ENCODE assay signal across 8 cellular contexts in the genomic region with DNA sequence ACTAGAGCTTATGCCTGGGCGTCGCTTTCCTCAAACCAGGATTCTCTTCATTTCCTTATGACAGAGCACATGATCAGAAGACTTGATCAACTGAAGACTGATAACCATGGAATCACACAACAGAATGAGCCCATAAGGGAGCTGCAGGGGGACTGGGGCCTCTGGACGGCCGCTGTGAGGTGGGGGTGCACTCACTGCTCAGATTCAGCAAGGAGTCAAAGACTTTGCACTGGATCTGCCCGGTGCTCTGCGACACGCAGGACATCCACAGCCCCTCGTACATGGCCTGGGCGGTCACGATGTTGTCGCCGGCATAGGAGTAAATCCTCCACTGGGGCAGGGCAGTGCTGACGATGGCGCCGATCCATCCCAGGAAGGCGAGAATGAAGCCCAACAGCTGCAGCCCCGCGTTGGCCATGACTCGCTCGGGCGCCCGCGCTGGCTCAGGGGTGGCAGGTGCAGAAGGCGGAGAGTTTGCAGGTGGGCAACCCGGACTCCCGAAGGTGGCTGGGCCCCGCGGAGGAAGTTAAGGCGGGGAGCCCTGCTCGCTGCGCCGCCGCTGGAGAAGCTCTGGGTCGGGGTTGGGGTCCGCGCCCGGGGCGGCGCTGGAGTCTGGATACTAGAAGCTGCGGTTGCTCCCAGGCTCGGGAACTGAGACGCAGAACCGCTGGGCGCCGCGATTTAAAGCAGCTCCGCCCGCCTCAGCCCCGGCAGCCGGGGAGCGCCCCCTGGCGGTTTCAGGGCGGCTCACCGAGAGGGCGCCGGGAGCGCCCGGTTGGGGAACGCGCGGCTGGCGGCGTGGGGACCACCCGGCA. TPM values are rescaled to one million over a fixed set of nuclear protein-coding genes. Genes with fewer than 3 reads are reported as not detected.
DNase-seq lines count a peak whose midpoint lies in the region; ATAC-seq and TF ChIP-seq lines count a peak whose summit lies in the region.

A gene with protein sequence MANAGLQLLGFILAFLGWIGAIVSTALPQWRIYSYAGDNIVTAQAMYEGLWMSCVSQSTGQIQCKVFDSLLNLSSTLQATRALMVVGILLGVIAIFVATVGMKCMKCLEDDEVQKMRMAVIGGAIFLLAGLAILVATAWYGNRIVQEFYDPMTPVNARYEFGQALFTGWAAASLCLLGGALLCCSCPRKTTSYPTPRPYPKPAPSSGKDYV (minus strand): TSS at position 658 of the 815 bp plus-strand sequence. CDS start 240 bp downstream, at position 418.

- intact Hi-C loops in lower lobe of right lung (cut with DNase I), result loop anchor here (10.0 kb wide), 1 partner anchor 357 kb away; no protein-coding TSS in a partner anchor

- no peak within 1 kb of the TSS for H3K27ac ChIP-seq in effector memory CD4-positive, alpha-beta T cell (ENCODE audit: insufficient read depth, low read length, poor library complexity, severe bottlenecking)
- peak within 1 kb of the TSS; percentile 37 for H3K27ac ChIP-seq in lower lobe of right lung

- peak within 1 kb of the TSS; percentile 39 for H3K4me3 ChIP-seq in effector memory CD4-positive, alpha-beta T cell (ENCODE audit: insufficient read depth, low read depth, low read length, poor library complexity, severe bottlenecking)
- H3K4me3 ChIP-seq in lower lobe of right lung, result peak within 1 kb of the TSS; percentile 66

- TF ChIP-seq CTCF in lower lobe of right lung (IDR thresholded peaks at IDR 0.05), result peak; percentile 98

- no peaks in the 10 kb centered on the region for H3K9me3 ChIP-seq in effector memory CD4-positive, alpha-beta T cell (ENCODE audit: control insufficient read depth, low read length)
- H3K9me3 ChIP-seq in lower lobe of right lung, result no peaks in the 10 kb centered on the region

- H3K36me3 ChIP-seq in effector memory CD4-positive, alpha-beta T cell (ENCODE audit: control insufficient read depth, insufficient read depth, low read length), result no peaks in the 10 kb centered on the region
- no peaks in the 10 kb centered on the region for H3K36me3 ChIP-seq in lower lobe of right lung

- peaks cover 5% of the 10 kb centered on the region for H3K4me1 ChIP-seq in effector memory CD4-positive, alpha-beta T cell (ENCODE audit: control insufficient read depth, insufficient read depth, low read length, poor library complexity, severe bottlenecking)
- peaks cover 22% of the 10 kb centered on the region for H3K4me1 ChIP-seq in lower lobe of right lung

- peak; percentile 83 for DNase-seq in ACHN
- peak; percentile 40 for DNase-seq in NCI-H524 treated with DMSO at 0.1 percent for 48 hours (lab: John Stamatoyannopoulos, UW)
- peak; percentile 90 for DNase-seq in activated CD8-positive, alpha-beta memory T cell treated with anti-CD3 and anti-CD28 coated beads for 24 hours
- DNase-seq in effector memory CD4-positive, alpha-beta T cell, result peak; percentile 16 to 43 (median 17)
- DNase-seq in lower lobe of right lung, result peak; percentile 90
- DNase-seq in stimulated activated CD4-positive, alpha-beta T cell treated with anti-CD3 and anti-CD28 coated beads, Interleukin-4, amount 100 ng/mL, for 48 hours (ENCODE audit: low read depth in 2 of 2), result peak; percentile 55 to 71

- peaks cover 5% of the 10 kb centered on the region for H3K27me3 ChIP-seq in effector memory CD4-positive, alpha-beta T cell (replicated peaks; ENCODE audit: control insufficient read depth, insufficient read depth, low read length, poor library complexity, severe bottlenecking)
- no peaks in the 10 kb centered on the region for H3K27me3 ChIP-seq in lower lobe of right lung (ENCODE audit: low read depth)

- in situ Hi-C loops in ACHN (cut with HindIII; ENCODE audit: low pct_ligation_motif_present, low pct_unique_long_range_greater_than_20kb, low sequenced_read_pairs), result no loop called here

- ATAC-seq in GM18867 (IDR thresholded peaks at IDR 0.05; ENCODE audit: unreplicated experiment) (peak; percentile 89), HG03097 (IDR thresholded peaks at IDR 0.05; ENCODE audit: low FRiP score, unreplicated experiment) (peak; percentile 94), lower lobe of right lung (peak; percentile 92 to 94)

RNA-seq across cellular contexts. Expression of the gene that starts here (rescaled TPM):
- 5.2 TPM for total RNA-seq in lower lobe of right lung

Comparison
In these comparisons a context has a peak if more than half of its experiments do, and no peak if none do; other contexts are left out.
1. DNase-seq: peak in every context shown above with its lines; median percentile 90 in activated CD8-positive, alpha-beta memory T cell treated with anti-CD3 and anti-CD28 coated beads for 24 hours; 90 in lower lobe of right lung; 83 in ACHN; 63 in stimulated activated CD4-positive, alpha-beta T cell treated with anti-CD3 and anti-CD28 coated beads, Interleukin-4, amount 100 ng/mL, for 48 hours; 40 in NCI-H524 treated with DMSO at 0.1 percent for 48 hours; 17 in effector memory CD4-positive, alpha-beta T cell.